20 cellular contexts compared by ENCODE assay signal in the genomic region with DNA sequence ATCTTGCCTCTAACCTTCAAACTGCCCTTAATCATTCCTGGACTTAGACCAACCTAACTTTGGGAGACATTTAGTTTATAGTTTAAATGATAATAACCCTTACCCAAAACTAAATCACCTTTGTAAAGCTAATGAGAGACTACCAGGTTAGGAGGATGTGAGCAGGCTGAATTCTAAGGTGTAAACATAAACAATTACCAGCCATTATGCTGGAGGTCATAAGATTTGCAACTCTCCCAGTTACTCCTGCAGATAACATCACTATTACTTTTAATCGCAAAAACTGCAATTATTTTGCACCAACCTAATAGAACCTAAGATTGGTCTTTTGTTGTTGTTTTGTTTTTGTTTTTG.
"Had no signal": no experiment of that assay in that cellular context is flagged by ENCODE, and none has a peak within 500 bp of the region (broad histone marks: within the 10 kb centered on the region; RNA-seq: fewer than 3 reads in every experiment).

No MANE protein-coding gene starts in this region.

- H3K36me3 ChIP-seq: tibial artery, uterus had no signal

- FAIRE-seq: colon, kidney had no signal

- H3K9me3 ChIP-seq: tibial artery, uterus had no signal

- H3K79me2 ChIP-seq: hepatocyte had no signal

- ATAC-seq: activated CD8-positive, alpha-beta T cell treated with anti-CD3 and anti-CD28 coated beads for 36 hours; foreskin keratinocyte; left lobe of liver had no signal

- H3K4me2 ChIP-seq: hepatocyte had no signal

- H3K4me3 Mint-ChIP-seq: activated CD4-positive, alpha-beta T cell treated with anti-CD3 and anti-CD28 coated beads, Interleukin-2, amount 10 ng/mL, durations not matched to agents 24 days and 14 days; activated CD8-positive, alpha-beta T cell treated with anti-CD3 and anti-CD28 coated beads for 36 hours; activated naive CD8-positive, alpha-beta T cell treated with anti-CD3 and anti-CD28 coated beads, Interleukin-2, amount 10 ng/mL, durations not matched to agents 7 days and 5 days; brain; nephron progenitor cell had no signal

- H3K4me1 ChIP-seq: foreskin keratinocyte, tibial artery, uterus had no signal

- H3K27ac ChIP-seq: dorsolateral prefrontal cortex, foreskin keratinocyte, tibial artery, uterus had no signal

- H3K27ac Mint-ChIP-seq: activated CD8-positive, alpha-beta T cell treated with anti-CD3 and anti-CD28 coated beads for 36 hours; activated naive CD8-positive, alpha-beta T cell treated with anti-CD3 and anti-CD28 coated beads, Interleukin-2, amount 10 ng/mL, durations not matched to agents 7 days and 5 days; activated T-helper 2 cell treated with anti-CD3 and anti-CD28 coated beads, Interferon-gamma antibody, Interleukin-2, Interleukin-4, amounts not matched to agents 10 μg/mL and 5 μg/mL and 100 μg/mL, durations not matched to agents 14 hours and 24 hours and 36 hours; brain; nephron progenitor cell had no signal

- H3K9me3 Mint-ChIP-seq: activated CD4-positive, alpha-beta T cell treated with anti-CD3 and anti-CD28 coated beads, Interleukin-2, amount 10 ng/mL, durations not matched to agents 24 days and 14 days; activated CD8-positive, alpha-beta T cell treated with anti-CD3 and anti-CD28 coated beads for 36 hours; activated naive CD8-positive, alpha-beta T cell treated with anti-CD3 and anti-CD28 coated beads, Interleukin-2, amount 10 ng/mL, durations not matched to agents 7 days and 5 days; activated T-helper 2 cell treated with anti-CD3 and anti-CD28 coated beads, Interferon-gamma antibody, Interleukin-2, Interleukin-4, amounts not matched to agents 10 μg/mL and 5 μg/mL and 100 μg/mL, durations not matched to agents 14 hours and 24 hours and 36 hours had no signal

- DNase-seq: activated CD4-positive, alpha-beta T cell treated with anti-CD3 and anti-CD28 coated beads, Interleukin-2, amount 10 ng/mL, durations not matched to agents 24 days and 14 days; activated CD8-positive, alpha-beta T cell treated with anti-CD3 and anti-CD28 coated beads for 36 hours; activated naive CD4-positive, alpha-beta T cell treated with Interleukin-2 at 50 U/mL for 16 hours; activated naive CD8-positive, alpha-beta T cell treated with anti-CD3 and anti-CD28 coated beads, Interleukin-2, amount 10 ng/mL, durations not matched to agents 7 days and 5 days; activated T-cell treated with anti-CD3 and anti-CD28 coated beads, Interleukin-2, amount 50 U/mL, for 1 hour; anterior cingulate cortex; central memory CD4-positive, alpha-beta T cell; dorsolateral prefrontal cortex; foreskin keratinocyte; kidney; nephron progenitor cell; occipital lobe; stimulated activated naive CD4-positive, alpha-beta T cell; tibial artery; uterus had no signal

- H3K4me3 ChIP-seq: dorsolateral prefrontal cortex, hepatocyte, tibial artery, uterus had no signal

- H2AFZ ChIP-seq: hepatocyte had no signal

- H3K36me3 Mint-ChIP-seq: activated naive CD8-positive, alpha-beta T cell treated with anti-CD3 and anti-CD28 coated beads, Interleukin-2, amount 10 ng/mL, durations not matched to agents 7 days and 5 days; brain had no signal

- H3K4me1 Mint-ChIP-seq: activated CD4-positive, alpha-beta T cell treated with anti-CD3 and anti-CD28 coated beads, Interleukin-2, amount 10 ng/mL, durations not matched to agents 24 days and 14 days; activated naive CD8-positive, alpha-beta T cell treated with anti-CD3 and anti-CD28 coated beads, Interleukin-2, amount 10 ng/mL, durations not matched to agents 7 days and 5 days had no signal

- H3K27me3 ChIP-seq: dorsolateral prefrontal cortex, hepatocyte, tibial artery, uterus had no signal
